8 cellular contexts compared by ENCODE assay signal in genomic region chr11:118883368-118884071, GRCh38.
DNase-seq lines count a peak whose midpoint lies in the region; ATAC-seq lines count a peak whose summit lies in the region.

Gene CXCR5, plus strand, starts transcription at chr11:118883892. Its CDS starts 50 bp downstream, at chr11:118883942.

- H3K4me3 Mint-ChIP-seq in activated naive CD8-positive, alpha-beta T cell treated with anti-CD3 and anti-CD28 coated beads, Interleukin-2, amount 50 U/mL, for 24 hours = peak within 1 kb of the TSS; percentile 59
- peak within 1 kb of the TSS; percentile 77 for H3K4me3 Mint-ChIP-seq in stimulated activated naive CD8-positive, alpha-beta T cell treated with anti-CD3 and anti-CD28 coated beads, Interleukin-15, Interleukin-2, amounts not matched to agents 100 ng/mL and 50 ng/mL, for 24 hours

- peak; percentile 57 for DNase-seq in activated naive CD8-positive, alpha-beta T cell treated with anti-CD3 and anti-CD28 coated beads, Interleukin-2, amount 50 U/mL, for 24 hours
- DNase-seq in anterior cingulate cortex (lab: John Stamatoyannopoulos, UW) = no peak
- DNase-seq in DMS 273 (lab: John Stamatoyannopoulos, UW; ENCODE audit: unreplicated experiment) = no peak
- DNase-seq in NCI-H1417 treated with DMSO at 0.1 percent for 48 hours (lab: John Stamatoyannopoulos, UW) = no peak

- H3K27ac ChIP-seq in BLaER1 treated with 17β-estradiol and CSF1 and Interleukin-3, amounts not matched to agents 10 nM and 100 nM = no peak within 1 kb of the TSS

- H3K27me3 ChIP-seq in BLaER1 treated with 17β-estradiol and CSF1 and Interleukin-3, amounts not matched to agents 10 nM and 100 nM = no peaks in the 10 kb centered on the region

- ATAC-seq in GM19452 (IDR thresholded peaks at IDR 0.05; ENCODE audit: unreplicated experiment) (peak; percentile 66), HG03571 (IDR thresholded peaks at IDR 0.05; ENCODE audit: unreplicated experiment) (peak; percentile 42)
- ATAC-seq in activated naive CD8-positive, alpha-beta T cell treated with anti-CD3 and anti-CD28 coated beads, Interleukin-2, amount 50 U/mL, for 24 hours = peak; percentile 49

- no peaks in the 10 kb centered on the region for H3K9me3 Mint-ChIP-seq in activated naive CD8-positive, alpha-beta T cell treated with anti-CD3 and anti-CD28 coated beads, Interleukin-2, amount 50 U/mL, for 24 hours
- H3K9me3 Mint-ChIP-seq in stimulated activated naive CD8-positive, alpha-beta T cell treated with anti-CD3 and anti-CD28 coated beads, Interleukin-15, Interleukin-2, amounts not matched to agents 100 ng/mL and 50 ng/mL, for 24 hours = no peaks in the 10 kb centered on the region

- H3K9me3 ChIP-seq in BLaER1 treated with 17β-estradiol and CSF1 and Interleukin-3, amounts not matched to agents 10 nM and 100 nM (replicated peaks in 1 of 11) = no peaks in the 10 kb centered on the region

- no peaks in the 10 kb centered on the region for H4K20me1 ChIP-seq in BLaER1 treated with 17β-estradiol and CSF1 and Interleukin-3, amounts not matched to agents 10 nM and 100 nM

- no peaks in the 10 kb centered on the region for H3K27me3 Mint-ChIP-seq in activated naive CD8-positive, alpha-beta T cell treated with anti-CD3 and anti-CD28 coated beads, Interleukin-2, amount 50 U/mL, for 24 hours
- no peaks in the 10 kb centered on the region for H3K27me3 Mint-ChIP-seq in stimulated activated naive CD8-positive, alpha-beta T cell treated with anti-CD3 and anti-CD28 coated beads, Interleukin-15, Interleukin-2, amounts not matched to agents 100 ng/mL and 50 ng/mL, for 24 hours

- H3K4me3 ChIP-seq in BLaER1 treated with 17β-estradiol and CSF1 and Interleukin-3, amounts not matched to agents 10 nM and 100 nM = no peak within 1 kb of the TSS

- H3K4me1 Mint-ChIP-seq in activated naive CD8-positive, alpha-beta T cell treated with anti-CD3 and anti-CD28 coated beads, Interleukin-2, amount 50 U/mL, for 24 hours = peaks cover 71% of the 10 kb centered on the region
- peaks cover 90% of the 10 kb centered on the region for H3K4me1 Mint-ChIP-seq in stimulated activated naive CD8-positive, alpha-beta T cell treated with anti-CD3 and anti-CD28 coated beads, Interleukin-15, Interleukin-2, amounts not matched to agents 100 ng/mL and 50 ng/mL, for 24 hours (ENCODE audit: low read depth)

- H3K36me3 ChIP-seq in BLaER1 treated with 17β-estradiol and CSF1 and Interleukin-3, amounts not matched to agents 10 nM and 100 nM = no peaks in the 10 kb centered on the region

- peak within 1 kb of the TSS; percentile 20 to 64 (median 41); a peak in 19 of 22 replicates for H3K4me2 ChIP-seq in BLaER1 treated with 17β-estradiol and CSF1 and Interleukin-3, amounts not matched to agents 10 nM and 100 nM

- peaks cover 11 to 58% (median 29%) of the 10 kb centered on the region in 10 experiments for H3K4me1 ChIP-seq in BLaER1 treated with 17β-estradiol and CSF1 and Interleukin-3, amounts not matched to agents 10 nM and 100 nM

- no peak within 1 kb of the TSS for H3K9ac ChIP-seq in BLaER1 treated with 17β-estradiol and CSF1 and Interleukin-3, amounts not matched to agents 10 nM and 100 nM

- H3K27ac Mint-ChIP-seq in activated naive CD8-positive, alpha-beta T cell treated with anti-CD3 and anti-CD28 coated beads, Interleukin-2, amount 50 U/mL, for 24 hours = peak within 1 kb of the TSS; percentile 87
- H3K27ac Mint-ChIP-seq in stimulated activated naive CD8-positive, alpha-beta T cell treated with anti-CD3 and anti-CD28 coated beads, Interleukin-15, Interleukin-2, amounts not matched to agents 100 ng/mL and 50 ng/mL, for 24 hours = peak within 1 kb of the TSS; percentile 93

- peaks cover 4% of the 10 kb centered on the region for H3K36me3 Mint-ChIP-seq in activated naive CD8-positive, alpha-beta T cell treated with anti-CD3 and anti-CD28 coated beads, Interleukin-2, amount 50 U/mL, for 24 hours (ENCODE audit: low read depth)
- H3K36me3 Mint-ChIP-seq in stimulated activated naive CD8-positive, alpha-beta T cell treated with anti-CD3 and anti-CD28 coated beads, Interleukin-15, Interleukin-2, amounts not matched to agents 100 ng/mL and 50 ng/mL, for 24 hours (ENCODE audit: low read depth) = peaks cover 3% of the 10 kb centered on the region
